In genomic region chr1:204171751-204172178, GRCh38 we compare ENCODE assay signal across 18 cellular contexts. TPM values are rescaled to one million over a fixed set of nuclear protein-coding genes. Genes with fewer than 3 reads are reported as not detected.
DNase-seq lines count a peak whose midpoint lies in the region; ATAC-seq, FAIRE-seq and TF ChIP-seq lines count a peak whose summit lies in the region.
"Had no signal": no experiment of that assay in that cellular context is flagged by ENCODE, and none has a peak within 500 bp of the region (broad histone marks: within the 10 kb centered on the region; RNA-seq: fewer than 3 reads in every experiment).

No MANE protein-coding gene starts in this region.

- H2BK5ac ChIP-seq in mesenchymal stem cell (ENCODE audit: low read depth, low read length, poor library complexity, severe bottlenecking): no peak overlapping the region

- H3K27me3 Mint-ChIP-seq in progenitor cell of endocrine pancreas: peaks cover 2% of the 10 kb centered on the region
- H3K27me3 Mint-ChIP-seq: stimulated activated naive CD8-positive, alpha-beta T cell treated with anti-CD3 and anti-CD28 coated beads, Interleukin-15, amount 100 ng/mL, for 72 hours had no signal

- no peak overlapping the region for H2AFZ ChIP-seq in PC-9
- H2AFZ ChIP-seq in mesenchymal stem cell (ENCODE audit: low read depth, low read length): no peak overlapping the region
- H2AFZ ChIP-seq: parathyroid adenoma had no signal

- FAIRE-seq in H54 (lab: Jason Lieb, UNC): peak; percentile 15

- no TSS peak for BruUV-seq in PC-9 (replicated peaks; lab: Mats Ljungman, UMichigan)

- no peak for TF ChIP-seq CTCF in PC-9 (conservative IDR thresholded peaks at IDR 0.05)
- no peak for TF ChIP-seq CTCF in coronary artery (IDR thresholded peaks at IDR 0.05)
- TF ChIP-seq CTCF in progenitor cell of endocrine pancreas (IDR thresholded peaks at IDR 0.05; ENCODE audit: unreplicated experiment): no peak

- no peak overlapping the region for H2BK120ac ChIP-seq in mesenchymal stem cell (ENCODE audit: low read depth, low read length)

- no peak overlapping the region for H3K23ac ChIP-seq in mesenchymal stem cell (ENCODE audit: low read length in 2 of 2)

- ATAC-seq in GM21619 (IDR thresholded peaks at IDR 0.05; ENCODE audit: unreplicated experiment): no peak
- no peak for ATAC-seq in GM18520 (IDR thresholded peaks at IDR 0.05; ENCODE audit: unreplicated experiment)
- ATAC-seq: activated CD4-positive, CD25-positive, alpha-beta regulatory T cell treated with anti-CD3 and anti-CD28 coated beads, Interleukin-2, amount 50 U/mL, for 24 hours; gastroesophageal sphincter; stimulated activated naive CD8-positive, alpha-beta T cell treated with anti-CD3 and anti-CD28 coated beads, Interleukin-15, amount 100 ng/mL, for 72 hours had no signal

- H3K9me3 ChIP-seq in PC-9 (ENCODE audit: insufficient read depth, low read depth) (peaks cover 24% of the 10 kb centered on the region), mesenchymal stem cell (ENCODE audit: control insufficient read depth, low read length) (peaks cover 13% of the 10 kb centered on the region)

- no peak overlapping the region for H3K27ac Mint-ChIP-seq in progenitor cell of endocrine pancreas
- H3K27ac Mint-ChIP-seq: memory B cell; stimulated activated naive CD8-positive, alpha-beta T cell treated with anti-CD3 and anti-CD28 coated beads, Interleukin-15, amount 100 ng/mL, for 72 hours had no signal

- H3K4me3 ChIP-seq in PC-9 (no peak overlapping the region), mesenchymal stem cell (ENCODE audit: insufficient read depth in 1 of 2, low read depth in 1 of 2, low read length in 2 of 2) (no peak overlapping the region), coronary artery (no peak overlapping the region)
- H3K4me3 ChIP-seq: gastroesophageal sphincter had no signal

- peak overlapping the region; percentile 58 for H3K4me2 ChIP-seq in PC-9
- no peak overlapping the region for H3K4me2 ChIP-seq in mesenchymal stem cell (ENCODE audit: low read length, poor library complexity, severe bottlenecking)

- H3K27ac ChIP-seq in PC-9: peak overlapping the region; percentile 88
- no peak overlapping the region for H3K27ac ChIP-seq in mesenchymal stem cell (ENCODE audit: low read length, poor library complexity, severe bottlenecking)
- no peak overlapping the region for H3K27ac ChIP-seq in coronary artery
- H3K27ac ChIP-seq: gastroesophageal sphincter, parathyroid adenoma had no signal

- H2BK15ac ChIP-seq in mesenchymal stem cell (ENCODE audit: low read depth, poor library complexity, severe bottlenecking): no peak overlapping the region

- peaks cover 22% of the 10 kb centered on the region for H3F3A ChIP-seq in PC-9 (ENCODE audit: insufficient read depth, low read depth)

- H3K36me3 ChIP-seq in PC-9 (ENCODE audit: low read depth) (peaks cover 10% of the 10 kb centered on the region; the same call in 1 of the 2 replicates), mesenchymal stem cell (ENCODE audit: control insufficient read depth in 1 of 2, insufficient read depth in 2 of 2, low read depth in 1 of 2, low read length in 2 of 2) (no peaks in the 10 kb centered on the region)
- H3K36me3 ChIP-seq: gastroesophageal sphincter had no signal

- H3K36me3 Mint-ChIP-seq in progenitor cell of endocrine pancreas (ENCODE audit: insufficient read depth): peaks cover 2% of the 10 kb centered on the region

- CTCF ChIA-PET in PC-9 (lab: Charles Lee): interaction anchor here (0.9 to 1.6 kb wide), 2 partner anchors 19 to 27 kb away, joined by 3 to 5 read pairs; no protein-coding TSS in a partner anchor

- WGBS in mesenchymal stem cell: 56% methylated on average over 4 of the region's 4 CpGs

- H3K9ac ChIP-seq in mesenchymal stem cell (ENCODE audit: low read length): no peak overlapping the region
- H3K9ac ChIP-seq: parathyroid adenoma had no signal

- TF ChIP-seq POLR2A in H54 (IDR thresholded peaks at IDR 0.05; ENCODE audit: low read depth, low read length): no peak

- no peak overlapping the region for H3K4me3 Mint-ChIP-seq in progenitor cell of endocrine pancreas (ENCODE audit: low read depth)
- H3K4me3 Mint-ChIP-seq: memory B cell; stimulated activated naive CD8-positive, alpha-beta T cell treated with anti-CD3 and anti-CD28 coated beads, Interleukin-15, amount 100 ng/mL, for 72 hours had no signal

- H3K14ac ChIP-seq in mesenchymal stem cell (ENCODE audit: low read length in 2 of 2): no peak overlapping the region

- H2BK12ac ChIP-seq in mesenchymal stem cell (ENCODE audit: low read length in 2 of 2): no peak overlapping the region

- H3K18ac ChIP-seq in mesenchymal stem cell (ENCODE audit: low read depth in 1 of 2, low read length in 2 of 2): no peak overlapping the region

- no peak overlapping the region for H4K91ac ChIP-seq in mesenchymal stem cell (ENCODE audit: low read length)

- no peaks in the 10 kb centered on the region for H3K9me2 ChIP-seq in PC-9 (ENCODE audit: insufficient read depth)

- no peak overlapping the region for H3K4ac ChIP-seq in mesenchymal stem cell (ENCODE audit: low read depth in 1 of 2, low read length in 2 of 2)

- POLR2A ChIA-PET in PC-9 (lab: Charles Lee; ENCODE audit: unreplicated experiment): no interaction called here

- H4K20me1 ChIP-seq in PC-9 (ENCODE audit: insufficient read depth): no peaks in the 10 kb centered on the region

- DNase-seq in H54 (ENCODE audit: insufficient read length, low spot score): no peak
- peak; percentile 68 to 99 for DNase-seq in PC-9
- peak; percentile 81 to 90 for DNase-seq in dermis microvascular lymphatic vessel endothelial cell (ENCODE audit: low read depth in 2 of 2)
- DNase-seq in mesenchymal stem cell: peak; percentile 11
- no peak for DNase-seq in coronary artery (ENCODE audit: low spot score)
- no peak for DNase-seq in progenitor cell of endocrine pancreas (ENCODE audit: low spot score, unreplicated experiment)
- DNase-seq: NCI-H2171 treated with DMSO at 0.1 percent for 48 hours; SHP77 treated with DMSO at 0.1 percent for 48 hours; stimulated activated CD4-positive, alpha-beta T cell treated with anti-CD3 and anti-CD28 coated beads, Interleukin-2, amount 100 ng/mL, for 48 hours; stimulated activated naive CD8-positive, alpha-beta T cell treated with anti-CD3 and anti-CD28 coated beads, Interleukin-15, amount 100 ng/mL, for 72 hours had no signal

- H3K4me1 Mint-ChIP-seq in progenitor cell of endocrine pancreas (ENCODE audit: low read depth): peaks cover 4% of the 10 kb centered on the region
- H3K4me1 Mint-ChIP-seq: memory B cell; stimulated activated naive CD8-positive, alpha-beta T cell treated with anti-CD3 and anti-CD28 coated beads, Interleukin-15, amount 100 ng/mL, for 72 hours had no signal

- no peak overlapping the region for H2AK5ac ChIP-seq in mesenchymal stem cell (ENCODE audit: low read length, severe bottlenecking)

- H3K27me3 ChIP-seq in PC-9 (ENCODE audit: insufficient read depth, low read depth) (no peaks in the 10 kb centered on the region), mesenchymal stem cell (ENCODE audit: control insufficient read depth in 1 of 2, insufficient read depth in 1 of 2, low read length in 2 of 2) (peaks cover 21 to 27% of the 10 kb centered on the region in 2 experiments)

- intact Hi-C loops in PC-9 (cut with micrococcal nuclease; ENCODE audit: unreplicated experiment): loop anchor here (1.0 to 5.0 kb wide), 3 partner anchors 19 to 336 kb away; no protein-coding TSS in a partner anchor

- H3K4me1 ChIP-seq in PC-9 (replicated peaks; ENCODE audit: insufficient read depth): peaks cover 53% of the 10 kb centered on the region
- no peaks in the 10 kb centered on the region for H3K4me1 ChIP-seq in mesenchymal stem cell (ENCODE audit: control insufficient read depth, insufficient read depth, low read depth, low read length)
- H3K4me1 ChIP-seq: gastroesophageal sphincter, parathyroid adenoma had no signal

- H4K8ac ChIP-seq in mesenchymal stem cell (ENCODE audit: low read length): no peak overlapping the region

- peaks cover 27% of the 10 kb centered on the region for H3K79me2 ChIP-seq in PC-9 (ENCODE audit: low read depth)
- H3K79me2 ChIP-seq: parathyroid adenoma had no signal

- no peaks in the 10 kb centered on the region for H3K79me1 ChIP-seq in mesenchymal stem cell (replicated peaks; ENCODE audit: low read length, poor library complexity, severe bottlenecking)

- H3K9me3 Mint-ChIP-seq in progenitor cell of endocrine pancreas (ENCODE audit: low read depth): peaks cover 8% of the 10 kb centered on the region

RNA-seq across cellular contexts. Expression of gene REN, which starts 5.6 kb away (rescaled TPM):
- total RNA-seq in PC-9 (2021) (0.81 TPM in 1 of 2 replicates, not detected in the other), dermis microvascular lymphatic vessel endothelial cell (0.13 TPM in 1 of 2 replicates, not detected in the other), progenitor cell of endocrine pancreas (not detected in 2 replicates)
- polyA plus RNA-seq in mesenchymal stem cell (2013, experiment 1 of 2): 0.10 TPM
- polyA plus RNA-seq in mesenchymal stem cell (2013, experiment 2 of 2): 0.07 TPM
- total RNA-seq: chondrocyte, gastroesophageal sphincter, H4 had no signal

RNA-seq across cellular contexts. Expression of gene ETNK2, which starts 19.9 kb away (rescaled TPM):
- total RNA-seq in PC-9 (2021) (16.3 and 18.3 TPM in 2 replicates), dermis microvascular lymphatic vessel endothelial cell (13.0 and 13.6 TPM in 2 replicates), progenitor cell of endocrine pancreas (22.6 and 24.5 TPM in 2 replicates)
- 5.0 TPM for polyA plus RNA-seq in mesenchymal stem cell (2013, experiment 1 of 2)
- polyA plus RNA-seq in mesenchymal stem cell (2013, experiment 2 of 2): 4.8 TPM

RNA-seq across cellular contexts. Expression of gene KISS1, which starts 24.5 kb away (rescaled TPM):
- total RNA-seq in PC-9 (2021) (4.0 and 5.2 TPM in 2 replicates), dermis microvascular lymphatic vessel endothelial cell (0.38 and 1.2 TPM in 2 replicates), progenitor cell of endocrine pancreas (not detected in 2 replicates)
- 0.08 TPM for polyA plus RNA-seq in mesenchymal stem cell (2013, experiment 1 of 2)
- 0.22 TPM for polyA plus RNA-seq in mesenchymal stem cell (2013, experiment 2 of 2)
- total RNA-seq: gastroesophageal sphincter, H4 had no signal

RNA-seq across cellular contexts. Expression of gene GOLT1A, which starts 42.0 kb away (rescaled TPM):
- total RNA-seq in PC-9 (2021): 18.7 and 22.8 TPM in 2 replicates
- total RNA-seq in dermis microvascular lymphatic vessel endothelial cell: 0.13 TPM in 1 of 2 replicates, not detected in the other
- polyA plus RNA-seq in mesenchymal stem cell (2013, experiment 1 of 2): not detected
- polyA plus RNA-seq in mesenchymal stem cell (2013, experiment 2 of 2): not detected
- 4.2 and 5.0 TPM in 2 replicates for total RNA-seq in progenitor cell of endocrine pancreas
- total RNA-seq: chondrocyte, H4 had no signal

Comparison
In these comparisons a context has a peak if more than half of its experiments do, and no peak if none do; other contexts are left out.
1. DNase-seq: peak in PC-9 (2 of 2), dermis microvascular lymphatic vessel endothelial cell (2 of 2) and mesenchymal stem cell (single experiment); none in H54 (single experiment), coronary artery (single experiment) and progenitor cell of endocrine pancreas (single experiment).